Comparison of ENCODE assay signal across 14 cellular contexts in the genomic region with DNA sequence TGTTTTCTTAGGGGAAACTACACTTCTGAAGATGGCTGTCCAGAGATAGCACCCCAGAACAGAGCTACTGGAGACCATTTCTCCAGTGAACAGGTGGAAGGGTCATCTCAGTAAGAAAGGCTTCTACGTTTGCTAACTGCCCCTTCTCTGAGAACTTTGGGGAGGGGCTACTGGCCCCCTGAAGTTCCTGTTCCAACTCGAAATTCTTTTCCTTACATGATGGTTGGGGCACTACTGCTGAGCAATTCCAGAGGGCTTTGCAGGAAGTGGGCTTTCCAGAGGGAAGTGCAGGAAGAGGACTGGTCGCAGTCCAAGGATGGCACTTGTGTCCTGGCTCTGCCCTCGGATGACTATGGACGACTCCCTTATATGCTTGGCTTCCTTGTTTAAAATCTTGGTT. TPM values are rescaled to one million over a fixed set of nuclear protein-coding genes. Genes with fewer than 3 reads are reported as not detected.
DNase-seq lines count a peak whose midpoint lies in the region; ATAC-seq, FAIRE-seq and TF ChIP-seq lines count a peak whose summit lies in the region.
"Had no signal": no experiment of that assay in that cellular context is flagged by ENCODE, and none has a peak within 500 bp of the region (broad histone marks: within the 10 kb centered on the region; RNA-seq: fewer than 3 reads in every experiment).

No MANE protein-coding gene starts in this region.

- no peak overlapping the region for H3K27ac Mint-ChIP-seq in GM23338

- TF ChIP-seq CTCF in GM23338 (conservative IDR thresholded peaks at IDR 0.05; ENCODE audit: low read depth in 2 of 2) = no peak
- TF ChIP-seq CTCF in SK-N-SH (IDR thresholded peaks at IDR 0.05) = no peak
- TF ChIP-seq CTCF in kidney (IDR thresholded peaks at IDR 0.05; ENCODE audit: borderline replicate concordance, extremely low read depth, insufficient read depth) = no peak

- no peaks in the 10 kb centered on the region for H3K36me3 Mint-ChIP-seq in GM23338 (ENCODE audit: low read depth)

- TF ChIP-seq RAD21 in SK-N-SH (IDR thresholded peaks at IDR 0.05; ENCODE audit: low read length) = no peak

- POLR2A ChIA-PET in SK-N-SH (lab: Yijun Ruan, JAX) = no interaction called here

- H3K9me3 ChIP-seq in SK-N-SH (no peaks in the 10 kb centered on the region), kidney (ENCODE audit: control insufficient read depth in 1 of 2, low read length in 2 of 2) (no peaks in the 10 kb centered on the region), stomach smooth muscle (ENCODE audit: control insufficient read depth in 2 of 2, low read length in 2 of 2) (no peaks in the 10 kb centered on the region)

- H3K9me3 Mint-ChIP-seq in GM23338 = no peaks in the 10 kb centered on the region

- H4K20me1 ChIP-seq in GM23338 (replicated peaks; ENCODE audit: insufficient read depth) (no peaks in the 10 kb centered on the region), SK-N-SH (ENCODE audit: insufficient read depth) (no peaks in the 10 kb centered on the region)

- H2AFZ ChIP-seq in GM23338 = no peak overlapping the region
- H2AFZ ChIP-seq in SK-N-SH (ENCODE audit: low read depth) = no peak overlapping the region

- WGBS in SK-N-SH (ENCODE audit: low lambda C conversion rate) = 31% methylated on average over 5 of the region's 5 CpGs

- FAIRE-seq in kidney (lab: Jason Lieb, UNC) = no peak
- FAIRE-seq: urothelium cell line had no signal

- H3K4me3 Mint-ChIP-seq in GM23338 = no peak overlapping the region

- ATAC-seq in GM23338 (no peak), HG03469 (IDR thresholded peaks at IDR 0.05; ENCODE audit: unreplicated experiment) (no peak)

- H3K4me3 ChIP-seq in GM23338 = no peak overlapping the region
- no peak overlapping the region for H3K4me3 ChIP-seq in SK-N-SH (ENCODE audit: low read depth in 2 of 2, low read length in 1 of 2)
- no peak overlapping the region for H3K4me3 ChIP-seq in kidney (ENCODE audit: low read length in 2 of 2)
- no peak overlapping the region for H3K4me3 ChIP-seq in stomach smooth muscle (ENCODE audit: low read length in 2 of 2)

- no peaks in the 10 kb centered on the region for H3K79me2 ChIP-seq in GM23338 (replicated peaks; ENCODE audit: insufficient read depth)
- H3K79me2 ChIP-seq in SK-N-SH (ENCODE audit: insufficient read depth) = peaks cover 85% of the 10 kb centered on the region

- intact Hi-C loops in kidney (cut with DNase I) = no loop called here

- peaks cover 36% of the 10 kb centered on the region for H3K4me1 ChIP-seq in GM23338 (ENCODE audit: insufficient read depth)
- peaks cover 85 to 93% of the 10 kb centered on the region in 2 experiments for H3K4me1 ChIP-seq in SK-N-SH (ENCODE audit: control insufficient read depth in 1 of 2, insufficient read depth in 2 of 2, low read depth in 1 of 2, low read length in 1 of 2)
- peaks cover 43 to 70% of the 10 kb centered on the region in 2 donors for H3K4me1 ChIP-seq in kidney (ENCODE audit: control insufficient read depth in 1 of 2, insufficient read depth in 1 of 2, low read depth in 1 of 2, low read length in 2 of 2)
- peaks cover 44% of the 10 kb centered on the region for H3K4me1 ChIP-seq in stomach smooth muscle (ENCODE audit: control insufficient read depth, insufficient read depth, low read length)

- DNase-seq in GM23338 (ENCODE audit: low spot score) = no peak
- no peak for DNase-seq in SK-N-SH
- DNase-seq in kidney = no peak
- no peak for DNase-seq in NCI-H2227 (lab: John Stamatoyannopoulos, UW; ENCODE audit: unreplicated experiment)
- DNase-seq in OCI-M2 (lab: John Stamatoyannopoulos, UW; ENCODE audit: unreplicated experiment) = no peak
- DNase-seq in T-helper 1 cell = no peak
- DNase-seq: activated CD4-positive, alpha-beta T cell treated with anti-CD3 and anti-CD28 coated beads for 1 hour; activated CD8-positive, alpha-beta memory T cell treated with anti-CD3 and anti-CD28 coated beads, Interleukin-2, amount 50 U/mL, for 4 hours; anterior cingulate cortex; NCI-H146; SIG-M5 had no signal

- H3F3A ChIP-seq in GM23338 (replicated peaks; ENCODE audit: low read depth) (no peaks in the 10 kb centered on the region), SK-N-SH (replicated peaks; ENCODE audit: insufficient read depth) (peaks cover 52% of the 10 kb centered on the region)

- CTCF ChIA-PET in SK-N-SH (lab: Yijun Ruan, JAX) = interaction anchor here (1.1 to 6.1 kb wide), 7 partner anchors 14 to 93 kb away, joined by 3 to 35 read pairs (median 5); no protein-coding TSS in a partner anchor

- H3K36me3 ChIP-seq in GM23338 (ENCODE audit: insufficient read depth) = no peaks in the 10 kb centered on the region
- no peaks in the 10 kb centered on the region for H3K36me3 ChIP-seq in SK-N-SH (replicated peaks in 1 of 2; ENCODE audit: control insufficient read depth in 1 of 2, insufficient read depth in 2 of 2, low read length in 1 of 2)
- no peaks in the 10 kb centered on the region for H3K36me3 ChIP-seq in kidney (ENCODE audit: control insufficient read depth in 1 of 2, insufficient read depth in 2 of 2, low read length in 2 of 2)
- no peaks in the 10 kb centered on the region for H3K36me3 ChIP-seq in stomach smooth muscle (ENCODE audit: control insufficient read depth in 2 of 2, insufficient read depth in 2 of 2, low read length in 2 of 2)

- H3K4me2 ChIP-seq in GM23338 (peak overlapping the region; percentile 9; the same call in 1 of the 2 replicates), SK-N-SH (peak overlapping the region; percentile 60; the same call in 1 of the 2 replicates)

- no peak for TF ChIP-seq EP300 in SK-N-SH (IDR thresholded peaks at IDR 0.05; ENCODE audit: borderline replicate concordance in 1 of 2, low read depth in 1 of 2, low read length in 1 of 2)

- H3K9me2 ChIP-seq in GM23338 (ENCODE audit: insufficient read depth) (no peaks in the 10 kb centered on the region), SK-N-SH (no peaks in the 10 kb centered on the region; the same call in 1 of the 2 replicates)

- H3K27ac ChIP-seq in GM23338 (ENCODE audit: low read depth) (no peak overlapping the region), SK-N-SH (ENCODE audit: low read depth in 2 of 2, low read length in 1 of 2) (peak overlapping the region; percentile 74 to 96), kidney (ENCODE audit: low read depth in 2 of 2, low read length in 2 of 2) (peak overlapping the region; percentile 77 to 85), stomach smooth muscle (ENCODE audit: low read length) (peak overlapping the region; percentile 41)

- H3K27me3 ChIP-seq in GM23338 (ENCODE audit: insufficient read depth) (no peaks in the 10 kb centered on the region), SK-N-SH (ENCODE audit: insufficient read depth) (no peaks in the 10 kb centered on the region), stomach smooth muscle (ENCODE audit: control insufficient read depth in 1 of 2, insufficient read depth in 2 of 2, low read length in 2 of 2) (no peaks in the 10 kb centered on the region)

- peaks cover 23% of the 10 kb centered on the region for H3K4me1 Mint-ChIP-seq in GM23338

- 0 out of 2 replicates have a peak overlapping the region, but pooled peaks have one; percentile 17 for H3K9ac ChIP-seq in SK-N-SH
- H3K9ac ChIP-seq in kidney (ENCODE audit: low read length in 2 of 2) = peak overlapping the region in 1 of 2 donors; percentile 42
- no peak overlapping the region for H3K9ac ChIP-seq in stomach smooth muscle (ENCODE audit: low read length in 2 of 2)

- peaks cover 4% of the 10 kb centered on the region for H3K27me3 Mint-ChIP-seq in GM23338 (ENCODE audit: insufficient read depth, low read depth, poor library complexity)

TF ChIP-seq in GM23338, 12 proteins besides CTCF, POLR2A, EP300 and RAD21 (continues in another document):
- TF ChIP-seq, protein P1, sequence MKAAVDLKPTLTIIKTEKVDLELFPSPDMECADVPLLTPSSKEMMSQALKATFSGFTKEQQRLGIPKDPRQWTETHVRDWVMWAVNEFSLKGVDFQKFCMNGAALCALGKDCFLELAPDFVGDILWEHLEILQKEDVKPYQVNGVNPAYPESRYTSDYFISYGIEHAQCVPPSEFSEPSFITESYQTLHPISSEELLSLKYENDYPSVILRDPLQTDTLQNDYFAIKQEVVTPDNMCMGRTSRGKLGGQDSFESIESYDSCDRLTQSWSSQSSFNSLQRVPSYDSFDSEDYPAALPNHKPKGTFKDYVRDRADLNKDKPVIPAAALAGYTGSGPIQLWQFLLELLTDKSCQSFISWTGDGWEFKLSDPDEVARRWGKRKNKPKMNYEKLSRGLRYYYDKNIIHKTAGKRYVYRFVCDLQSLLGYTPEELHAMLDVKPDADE (IDR thresholded peaks at IDR 0.05) = no peak
- TF ChIP-seq NANOG (IDR thresholded peaks at IDR 0.05; ENCODE audit: borderline replicate concordance) = no peak
- TF ChIP-seq JUNB (IDR thresholded peaks at IDR 0.05; ENCODE audit: unreplicated experiment) = no peak
- no peak for TF ChIP-seq EZH2phosphoT487 (IDR thresholded peaks at IDR 0.05; ENCODE audit: unreplicated experiment)

TF ChIP-seq in SK-N-SH, 30 proteins besides CTCF, POLR2A, EP300 and RAD21 (continues in another document):
- TF ChIP-seq EZH2phosphoT487 (IDR thresholded peaks at IDR 0.05; ENCODE audit: borderline replicate concordance, low read depth) (no peak), SIN3A (IDR thresholded peaks at IDR 0.05; ENCODE audit: borderline replicate concordance, low read depth, low read length) (no peak), POLR2AphosphoS5 (IDR thresholded peaks at IDR 0.05; ENCODE audit: low read depth, low read length) (no peak), JUND (IDR thresholded peaks at IDR 0.05) (no peak)
- TF ChIP-seq, protein P2, sequence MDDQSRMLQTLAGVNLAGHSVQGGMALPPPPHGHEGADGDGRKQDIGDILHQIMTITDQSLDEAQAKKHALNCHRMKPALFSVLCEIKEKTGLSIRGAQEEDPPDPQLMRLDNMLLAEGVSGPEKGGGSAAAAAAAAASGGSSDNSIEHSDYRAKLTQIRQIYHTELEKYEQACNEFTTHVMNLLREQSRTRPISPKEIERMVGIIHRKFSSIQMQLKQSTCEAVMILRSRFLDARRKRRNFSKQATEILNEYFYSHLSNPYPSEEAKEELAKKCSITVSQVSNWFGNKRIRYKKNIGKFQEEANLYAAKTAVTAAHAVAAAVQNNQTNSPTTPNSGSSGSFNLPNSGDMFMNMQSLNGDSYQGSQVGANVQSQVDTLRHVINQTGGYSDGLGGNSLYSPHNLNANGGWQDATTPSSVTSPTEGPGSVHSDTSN (IDR thresholded peaks at IDR 0.05) = no peak

RNA-seq across cellular contexts. Expression of a gene that starts 31.2 kb away (rescaled TPM):
- total RNA-seq in GM23338 (2014; rRNA removed; shearing (Covaris generic)) = 3.0 and 3.3 TPM in 2 replicates
- polyA plus RNA-seq in GM23338 (2016; fragmentation: Nextera tagmentation; extraction: Ambion mirVana) (1.7 and 3.3 TPM in 2 replicates), SK-N-SH (2012; rRNA removed) (85.4 and 91.7 TPM in 2 replicates), kidney (ENCODE audit: insufficient read depth, low read depth, low replicate concordance) (28.2 TPM)
- 44.8 and 62.7 TPM in 2 replicates for polyA plus RNA-seq in SK-N-SH (2012; cell fraction: cytosol; rRNA removed)
- 250 and 259 TPM in 2 replicates for polyA plus RNA-seq in SK-N-SH (2012; cell fraction: nucleus; rRNA removed)
- total RNA-seq in kidney = 59.4 TPM

RNA-seq across cellular contexts. Expression of a gene that starts 31.6 kb away (rescaled TPM):
- total RNA-seq in GM23338 (2014; rRNA removed; shearing (Covaris generic)) = not detected in 2 replicates
- polyA plus RNA-seq in GM23338 (2016; fragmentation: Nextera tagmentation; extraction: Ambion mirVana) = 0.42 and 1.1 TPM in 2 replicates
- 3.6 and 5.5 TPM in 2 replicates for polyA plus RNA-seq in SK-N-SH (2012; rRNA removed)
- polyA plus RNA-seq in SK-N-SH (2012; cell fraction: cytosol; rRNA removed) = 1.9 and 2.3 TPM in 2 replicates
- polyA plus RNA-seq in SK-N-SH (2012; cell fraction: nucleus; rRNA removed) = 19.0 and 26.4 TPM in 2 replicates
- 17.3 TPM for total RNA-seq in kidney
- 8.6 TPM for polyA plus RNA-seq in kidney (ENCODE audit: insufficient read depth, low read depth, low replicate concordance)
